ENCODE assay signal across 27 cellular contexts in genomic region chr2:73142937-73143336, GRCh38. TPM values are rescaled to one million over a fixed set of nuclear protein-coding genes. Genes with fewer than 3 reads are reported as not detected.
"Had no signal": no experiment of that assay in that cellular context is flagged by ENCODE, and none has a peak within 500 bp of the region (broad histone marks: within the 10 kb centered on the region; RNA-seq: fewer than 3 reads in every experiment).

No MANE protein-coding gene starts in this region.

- FAIRE-seq: endometrium had no signal

- H3K27ac ChIP-seq: cardiac muscle cell, heart right ventricle, ovary, psoas muscle, right atrium auricular region, thyroid gland, upper lobe of right lung had no signal

- H3K36me3 ChIP-seq: cardiac muscle cell, heart right ventricle, ovary, right atrium auricular region, thyroid gland, upper lobe of right lung had no signal

- H3K4me3 ChIP-seq: cardiac muscle cell, heart right ventricle, ovary, psoas muscle, right atrium auricular region, thyroid gland, upper lobe of right lung had no signal

- H3K27me3 ChIP-seq: ovary, right atrium auricular region, thyroid gland, upper lobe of right lung had no signal

- DNase-seq: activated B cell treated with CpG ODN at 0.5 μM for 24 hours; activated CD4-positive, alpha-beta T cell treated with anti-CD3 and anti-CD28 coated beads for 4 hours; activated CD8-positive, alpha-beta memory T cell treated with anti-CD3 and anti-CD28 coated beads, Interleukin-2, amount 50 U/mL, for 48 hours; activated effector memory CD4-positive, alpha-beta T cell treated with Interleukin-2 at 50 U/mL for 16 hours; activated naive CD4-positive, alpha-beta T cell treated with anti-CD3 and anti-CD28 coated beads, Interleukin-2, amount 50 U/mL, for 16 hours; activated naive CD8-positive, alpha-beta T cell treated with anti-CD3 and anti-CD28 coated beads, Interleukin-2, amount 50 U/mL, for 24 hours; activated T-cell treated with anti-CD3 and anti-CD28 coated beads, Interleukin-2, amount 50 U/mL, for 4 hours; effector CD4-positive, alpha-beta T cell; foreskin fibroblast; heart right ventricle; islet precursor cell; left colon; ovary; psoas muscle; stimulated activated CD4-positive, alpha-beta T cell treated with anti-CD3 and anti-CD28 coated beads, Interleukin-12 subunit alpha, Interleukin-12 subunit beta, amount 100 ng/mL, for 4 hours; substantia nigra; T-cell; thyroid gland; upper lobe of right lung had no signal

- H3K9me3 ChIP-seq: ovary, psoas muscle, right atrium auricular region, thyroid gland, upper lobe of right lung had no signal

- H3K4me1 ChIP-seq: heart right ventricle, psoas muscle, right atrium auricular region, thyroid gland, upper lobe of right lung had no signal

- ATAC-seq: activated T-cell treated with anti-CD3 and anti-CD28 coated beads, Interleukin-2, amount 50 U/mL, for 4 hours; heart right ventricle; left colon; natural killer cell treated with Interleukin-12 subunit alpha and Interleukin-12 subunit beta and Interleukin-15 and Interleukin-18, amount 100 ng/mL, for 72 hours; psoas muscle; T-cell; upper lobe of right lung had no signal

RNA-seq across cellular contexts. Expression of gene NOTO, which starts 59.4 kb away (rescaled TPM):
- total RNA-seq: activated B cell treated with CpG ODN at 0.5 μM for 24 hours; activated T-cell treated with anti-CD3 and anti-CD28 coated beads, Interleukin-2, amount 50 U/mL, for 4 hours; cardiac muscle cell; cerebellum; epithelial cell of proximal tubule; fibroblast of lung; heart right ventricle; lower leg skin; natural killer cell treated with Interleukin-12 subunit alpha and Interleukin-12 subunit beta and Interleukin-15 and Interleukin-18, amount 100 ng/mL, for 72 hours; ovary; psoas muscle; right atrium auricular region; T-cell; thyroid gland; upper lobe of right lung had no signal
- polyA plus RNA-seq: cardiac muscle cell, fibroblast of lung, heart right ventricle, ovary, psoas muscle had no signal
